8 cellular contexts compared by ENCODE assay signal in the genomic region with DNA sequence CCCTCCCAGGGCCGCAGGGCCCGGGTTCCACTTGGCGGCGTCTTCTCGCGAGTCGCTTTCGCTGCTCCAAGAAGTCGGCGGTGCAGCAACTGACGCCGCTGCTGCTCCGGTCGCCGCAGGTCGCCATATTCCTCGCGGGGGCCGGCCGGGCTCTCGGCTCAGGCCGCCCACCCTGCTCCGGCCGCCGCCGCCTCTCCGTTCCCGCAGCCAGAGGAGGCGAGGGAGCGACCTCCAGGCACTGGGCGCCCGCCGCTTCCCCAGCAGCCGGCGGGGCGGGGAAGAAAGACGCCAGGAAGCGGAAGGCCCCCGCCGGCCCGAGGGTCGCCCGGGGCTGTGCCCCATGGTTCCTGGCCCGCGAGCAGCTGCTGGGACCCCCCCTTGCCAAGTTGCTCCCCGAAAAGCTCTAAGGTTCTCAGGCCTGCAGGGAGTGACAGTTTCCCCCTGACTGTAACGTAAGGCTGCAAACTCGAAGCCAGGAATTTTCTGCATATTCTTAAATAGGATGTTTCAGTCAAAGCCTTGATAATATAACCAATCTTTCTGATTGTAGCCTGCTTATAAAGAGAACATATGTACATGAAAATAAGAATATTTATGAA. TPM values are rescaled to one million over a fixed set of nuclear protein-coding genes. Genes with fewer than 3 reads are reported as not detected.
DNase-seq lines count a peak whose midpoint lies in the region; ATAC-seq, FAIRE-seq and TF ChIP-seq lines count a peak whose summit lies in the region.
"Not testable (repeated sequence)": the region's sequence is repeated elsewhere in the genome, so short reads cannot be mapped to it uniquely, and the experiment has no call there.

No MANE protein-coding gene starts in this region.

- not testable (repeated sequence) for H3K9me3 Mint-ChIP-seq in stimulated activated effector memory CD8-positive, alpha-beta T cell treated with anti-CD3 and anti-CD28 coated beads, Interleukin-12 subunit alpha, Interleukin-12 subunit beta, amount 100 ng/mL, for 72 hours

- not testable (repeated sequence) for H3K56ac ChIP-seq in IMR-90 (ENCODE audit: extremely low read depth, insufficient read depth, low read length)

- not testable (repeated sequence) for H3K9me1 ChIP-seq in IMR-90 (ENCODE audit: insufficient read depth, low read length)

- FAIRE-seq in A549 (lab: Jason Lieb, UNC) = not testable (repeated sequence)

- not testable (repeated sequence) for H3K4me1 Mint-ChIP-seq in stimulated activated effector memory CD8-positive, alpha-beta T cell treated with anti-CD3 and anti-CD28 coated beads, Interleukin-12 subunit alpha, Interleukin-12 subunit beta, amount 100 ng/mL, for 72 hours

- H2BK20ac ChIP-seq in IMR-90 (ENCODE audit: low read depth, low read length) = not testable (repeated sequence)

- not testable (repeated sequence) for H3K4me1 ChIP-seq in A549; IMR-90 (ENCODE audit: control insufficient read depth, insufficient read depth, low read length); body of pancreas

- dilution Hi-C loops in IMR-90 (cut with HindIII; ENCODE audit: low sequenced_read_pairs, unreplicated experiment) = not testable (repeated sequence)

- not testable (repeated sequence) for H3K18ac ChIP-seq in IMR-90 (ENCODE audit: low read depth, low read length)

- not testable (repeated sequence) for H3K23ac ChIP-seq in IMR-90 (ENCODE audit: low read depth, low read length)

- TF ChIP-seq EP300 in A549 (IDR thresholded peaks at IDR 0.05) = not testable (repeated sequence)

- not testable (repeated sequence) for H4K8ac ChIP-seq in IMR-90 (ENCODE audit: low read depth in 2 of 2, low read length in 2 of 2)

- not testable (repeated sequence) for H3K14ac ChIP-seq in IMR-90 (replicated peaks; ENCODE audit: low read depth, low read length)

- not testable (repeated sequence) for H3K79me1 ChIP-seq in IMR-90 (ENCODE audit: low read depth in 1 of 2, low read length in 2 of 2)

- intact Hi-C loops in IMR-90 (cut with micrococcal nuclease); body of pancreas (cut with DNase I); left colon (cut with DNase I, micrococcal nuclease): not testable (repeated sequence)

- BruUV-seq in IMR-90 (replicated peaks; lab: Mats Ljungman, UMichigan) = not testable (repeated sequence)

- not testable (repeated sequence) for H3K36me3 ChIP-seq in IMR-90 (ENCODE audit: control insufficient read depth, insufficient read depth, low read length); body of pancreas (replicated peaks in 1 of 2; ENCODE audit: insufficient read depth in 1 of 2, low read depth in 2 of 2)

- not testable (repeated sequence) for H3K36me3 Mint-ChIP-seq in stimulated activated effector memory CD8-positive, alpha-beta T cell treated with anti-CD3 and anti-CD28 coated beads, Interleukin-12 subunit alpha, Interleukin-12 subunit beta, amount 100 ng/mL, for 72 hours

- H3K27me3 ChIP-seq in IMR-90 (ENCODE audit: control insufficient read depth, insufficient read depth, low read length); body of pancreas: not testable (repeated sequence)

- H3K9ac ChIP-seq in IMR-90 (ENCODE audit: low read depth, low read length) = not testable (repeated sequence)

- H3K27ac ChIP-seq in A549; IMR-90 (ENCODE audit: insufficient read depth, low read length); body of pancreas: not testable (repeated sequence)

- not testable (repeated sequence) for H2AFZ ChIP-seq in IMR-90 (replicated peaks; ENCODE audit: low read length, poor library complexity)

- H3K4ac ChIP-seq in IMR-90 (ENCODE audit: low read depth, low read length) = not testable (repeated sequence)

- H4K20me1 ChIP-seq in IMR-90 (ENCODE audit: insufficient read depth, low read length) = not testable (repeated sequence)

- peak overlapping the region; percentile 30 for H3K4me3 Mint-ChIP-seq in stimulated activated effector memory CD8-positive, alpha-beta T cell treated with anti-CD3 and anti-CD28 coated beads, Interleukin-12 subunit alpha, Interleukin-12 subunit beta, amount 100 ng/mL, for 72 hours

- H2AK9ac ChIP-seq in IMR-90 (replicated peaks; ENCODE audit: low read depth, low read length, poor library complexity) = not testable (repeated sequence)

- not testable (repeated sequence) for DNase-seq in A549 (ENCODE audit: low read depth in 1 of 2, low spot score in 1 of 2); IMR-90; body of pancreas; left colon; stimulated activated effector memory CD8-positive, alpha-beta T cell treated with anti-CD3 and anti-CD28 coated beads, Interleukin-12 subunit alpha, Interleukin-12 subunit beta, amount 100 ng/mL, for 72 hours (ENCODE audit: low spot score in 2 of 2)

- H3K4me2 ChIP-seq in A549; IMR-90 (ENCODE audit: low read depth, low read length): not testable (repeated sequence)

- TF ChIP-seq POLR2A in A549 (IDR thresholded peaks at IDR 0.05; ENCODE audit: low read length); IMR-90 (IDR thresholded peaks at IDR 0.05; ENCODE audit: low read depth, low read length); body of pancreas (IDR thresholded peaks at IDR 0.05): not testable (repeated sequence)

- ATAC-seq in A549 (peak; percentile 83 to 88; a peak in 5 of 6 replicates), GM19025 (IDR thresholded peaks at IDR 0.05; ENCODE audit: low read depth, unreplicated experiment) (peak; percentile 27), GM21528 (IDR thresholded peaks at IDR 0.05; ENCODE audit: low FRiP score, unreplicated experiment) (peak; percentile 55), HG02870 (IDR thresholded peaks at IDR 0.05; ENCODE audit: unreplicated experiment) (peak; percentile 21), IMR-90 (ENCODE audit: low read depth) (peak; percentile 88), body of pancreas (peak; percentile 68), left colon (peak; percentile 65)
- peak; percentile 63 for ATAC-seq in stimulated activated effector memory CD8-positive, alpha-beta T cell treated with anti-CD3 and anti-CD28 coated beads, Interleukin-12 subunit alpha, Interleukin-12 subunit beta, amount 100 ng/mL, for 72 hours

- CTCF ChIA-PET in A549 (lab: Yijun Ruan, JAX); IMR-90 (lab: Yijun Ruan, JAX): not testable (repeated sequence)

- not testable (repeated sequence) for H3K27ac Mint-ChIP-seq in stimulated activated effector memory CD8-positive, alpha-beta T cell treated with anti-CD3 and anti-CD28 coated beads, Interleukin-12 subunit alpha, Interleukin-12 subunit beta, amount 100 ng/mL, for 72 hours

- not testable (repeated sequence) for H4K5ac ChIP-seq in IMR-90 (ENCODE audit: low read depth, low read length)

- not testable (repeated sequence) for H3K9me3 ChIP-seq in A549; IMR-90 (ENCODE audit: control insufficient read depth, insufficient read depth, low read length); body of pancreas

- no CpG with 5 or more reads among the region's 48 CpGs for WGBS in A549 (ENCODE audit: missing lambda C conversion rate)
- WGBS in IMR-90 (ENCODE audit: extremely low coverage in 2 of 2, insufficient read length in 1 of 2), 2 experiments = no CpG with 5 or more reads among the region's 48 CpGs
- no CpG with 5 or more reads among the region's 48 CpGs for WGBS in body of pancreas, 2 donors

- not testable (repeated sequence) for H2BK120ac ChIP-seq in IMR-90 (ENCODE audit: low read depth, low read length)

- not testable (repeated sequence) for H2BK5ac ChIP-seq in IMR-90 (ENCODE audit: low read depth, low read length, poor library complexity, severe bottlenecking)

- POLR2A ChIA-PET in A549 (lab: Yijun Ruan, JAX); IMR-90 (lab: Charles Lee; ENCODE audit: unreplicated experiment): not testable (repeated sequence)

- in situ Hi-C loops in IMR-90 (cut with MboI; ENCODE audit: low sequenced_read_pairs) = not testable (repeated sequence)

- TF ChIP-seq RAD21 in A549 (conservative IDR thresholded peaks at IDR 0.05 in 1 of 2, IDR thresholded peaks at IDR 0.05 in 1 of 2); IMR-90 (IDR thresholded peaks at IDR 0.05; ENCODE audit: low read length): not testable (repeated sequence)

- TF ChIP-seq CTCF in A549 (IDR thresholded peaks at IDR 0.05); IMR-90 (conservative IDR thresholded peaks at IDR 0.05; ENCODE audit: low read depth, low read length); body of pancreas (IDR thresholded peaks at IDR 0.05): not testable (repeated sequence)

- H2BK15ac ChIP-seq in IMR-90 (ENCODE audit: low read depth, low read length) = not testable (repeated sequence)

- H2AK5ac ChIP-seq in IMR-90 (ENCODE audit: low read depth, low read length) = not testable (repeated sequence)

- H4K91ac ChIP-seq in IMR-90 (ENCODE audit: insufficient read depth, low read depth, low read length) = not testable (repeated sequence)

- not testable (repeated sequence) for H3K4me3 ChIP-seq in A549; IMR-90 (ENCODE audit: insufficient read depth, low read depth, low read length); body of pancreas

RNA-seq across cellular contexts. Expression of a gene that starts 1.0 kb away (rescaled TPM):
- polyA plus RNA-seq in A549 (2011; rRNA removed) = 4.6 and 4.9 TPM in 2 replicates
- 1.5 and 1.8 TPM in 2 replicates for polyA plus RNA-seq in A549 (2012; cell fraction: cytosol; rRNA removed)
- polyA plus RNA-seq in A549 (2012; cell fraction: nucleus; rRNA removed) = 4.6 and 8.1 TPM in 2 replicates
- 1.7 to 2.5 TPM (median 2.1 TPM) in 3 replicates for polyA plus RNA-seq in A549 (2017; fragmentation: RNase III; extraction: RNeasy Plus Mini Kit Qiagen cat#74134 plus additional on column Dnase treatment)
- polyA minus RNA-seq in A549 (2011; rRNA and poly(A)+ RNA removed) = 0.78 and 1.1 TPM in 2 replicates
- 0.56 TPM in 1 of 2 replicates, not detected in the other for total RNA-seq in IMR-90 (2012; rRNA removed)
- 0.11 and 0.15 TPM in 2 replicates for polyA plus RNA-seq in IMR-90 (2012; rRNA removed)
- 0.02 TPM in 1 of 2 replicates, not detected in the other for polyA plus RNA-seq in IMR-90 (2012; cell fraction: cytosol; rRNA removed)
- polyA plus RNA-seq in IMR-90 (2012; cell fraction: nucleus; rRNA removed; ENCODE audit: low replicate concordance) = 0.24 and 1.2 TPM in 2 replicates
- total RNA-seq in body of pancreas = 1 to 10 TPM in 1 of 2 donors, not detected in 1; 6.7 TPM
- 1 to 10 TPM; 3.0 to 4.0 TPM for total RNA-seq in left colon

RNA-seq across cellular contexts. Expression of a gene that starts 39.3 kb away (rescaled TPM):
- 195 and 326 TPM in 2 replicates for polyA plus RNA-seq in A549 (2011; rRNA removed)
- 360 and 435 TPM in 2 replicates for polyA plus RNA-seq in A549 (2012; cell fraction: cytosol; rRNA removed)
- 802 and 918 TPM in 2 replicates for polyA plus RNA-seq in A549 (2012; cell fraction: nucleus; rRNA removed)
- polyA plus RNA-seq in A549 (2017; fragmentation: RNase III; extraction: RNeasy Plus Mini Kit Qiagen cat#74134 plus additional on column Dnase treatment) = 164 to 225 TPM (median 191 TPM) in 3 replicates
- 177 and 349 TPM in 2 replicates for polyA minus RNA-seq in A549 (2011; rRNA and poly(A)+ RNA removed)
- 132 and 184 TPM in 2 replicates for total RNA-seq in IMR-90 (2012; rRNA removed)
- 260 and 325 TPM in 2 replicates for polyA plus RNA-seq in IMR-90 (2012; rRNA removed)
- polyA plus RNA-seq in IMR-90 (2012; cell fraction: cytosol; rRNA removed) = 212 and 251 TPM in 2 replicates
- 201 and 309 TPM in 2 replicates for polyA plus RNA-seq in IMR-90 (2012; cell fraction: nucleus; rRNA removed; ENCODE audit: low replicate concordance)
- total RNA-seq in body of pancreas = 100 to 1,000 TPM; 145 to 314 TPM
- total RNA-seq in left colon = 100 to 1,000 TPM; 550 to 645 TPM

Comparison
In these comparisons a context has a peak if more than half of its experiments do, and no peak if none do; other contexts are left out.
1. ATAC-seq: peak in every context shown above with its lines; median percentile 88 in IMR-90; 86 in A549; 68 in body of pancreas; 65 in left colon; 63 in stimulated activated effector memory CD8-positive, alpha-beta T cell treated with anti-CD3 and anti-CD28 coated beads, Interleukin-12 subunit alpha, Interleukin-12 subunit beta, amount 100 ng/mL, for 72 hours; 55 in GM21528; 27 in GM19025; 21 in HG02870.